ENCODE assay signal across 8 cellular contexts in genomic region chr19:27966390-27966816, GRCh38.
DNase-seq lines count a peak whose midpoint lies in the region; ATAC-seq and TF ChIP-seq lines count a peak whose summit lies in the region.

No MANE protein-coding gene starts in this region.

- H3K4me3 ChIP-seq in cardiac muscle cell (no peak overlapping the region), Peyer's patch (no peak overlapping the region), upper lobe of right lung (no peak overlapping the region)

- H3K27ac ChIP-seq in cardiac muscle cell (no peak overlapping the region), Peyer's patch (no peak overlapping the region), foreskin keratinocyte (no peak overlapping the region), upper lobe of right lung (no peak overlapping the region)

- H3K9me3 ChIP-seq in cardiac muscle cell (ENCODE audit: low read depth) (no peaks in the 10 kb centered on the region), Peyer's patch (no peaks in the 10 kb centered on the region), upper lobe of right lung (no peaks in the 10 kb centered on the region)

- intact Hi-C loops in cardiac septum (cut with DNase I) = no loop called here
- intact Hi-C loops in upper lobe of right lung (cut with DNase I) = no loop called here

- DNase-seq in cardiac muscle cell (ENCODE audit: low read depth in 1 of 2, low spot score in 1 of 2) = peak in 1 of 2 donors; percentile 34
- no peak for DNase-seq in cardiac septum (ENCODE audit: low spot score)
- no peak for DNase-seq in Peyer's patch
- no peak for DNase-seq in foreskin keratinocyte
- no peak for DNase-seq in upper lobe of right lung
- DNase-seq in stimulated activated CD4-positive, alpha-beta T cell treated with anti-CD3 and anti-CD28 coated beads, Interleukin-4, amount 100 ng/mL, for 24 hours = no peak
- no peak for DNase-seq in HK-2 (ENCODE audit: unreplicated experiment)

- ATAC-seq in foreskin keratinocyte (no peak), upper lobe of right lung (no peak), HG03108 (IDR thresholded peaks at IDR 0.05; ENCODE audit: unreplicated experiment) (no peak)

- H3K4me1 ChIP-seq in cardiac muscle cell (ENCODE audit: low read depth) (no peaks in the 10 kb centered on the region), Peyer's patch (no peaks in the 10 kb centered on the region), foreskin keratinocyte (no peaks in the 10 kb centered on the region), upper lobe of right lung (no peaks in the 10 kb centered on the region)

- peak; percentile 74 for TF ChIP-seq CTCF in cardiac muscle cell (IDR thresholded peaks at IDR 0.05; ENCODE audit: low read depth, low read length)
- peak in 4 of 6 experiments; percentile 10 to 31 (median 26) for TF ChIP-seq CTCF in Peyer's patch (IDR thresholded peaks at IDR 0.05)
- peak; percentile 76 for TF ChIP-seq CTCF in foreskin keratinocyte (conservative IDR thresholded peaks at IDR 0.05)
- TF ChIP-seq CTCF in upper lobe of right lung (IDR thresholded peaks at IDR 0.05) = peak; percentile 70

- H3K27me3 ChIP-seq in cardiac muscle cell = peaks cover 12% of the 10 kb centered on the region
- no peaks in the 10 kb centered on the region for H3K27me3 ChIP-seq in Peyer's patch
- no peaks in the 10 kb centered on the region for H3K27me3 ChIP-seq in foreskin keratinocyte
- no peaks in the 10 kb centered on the region for H3K27me3 ChIP-seq in upper lobe of right lung

- no peak for TF ChIP-seq POLR2A in Peyer's patch (IDR thresholded peaks at IDR 0.05)

- no peaks in the 10 kb centered on the region for H3K36me3 ChIP-seq in cardiac muscle cell
- no peaks in the 10 kb centered on the region for H3K36me3 ChIP-seq in Peyer's patch
- H3K36me3 ChIP-seq in upper lobe of right lung = no peaks in the 10 kb centered on the region
